ENCODE assay signal across 10 cellular contexts in the genomic region with DNA sequence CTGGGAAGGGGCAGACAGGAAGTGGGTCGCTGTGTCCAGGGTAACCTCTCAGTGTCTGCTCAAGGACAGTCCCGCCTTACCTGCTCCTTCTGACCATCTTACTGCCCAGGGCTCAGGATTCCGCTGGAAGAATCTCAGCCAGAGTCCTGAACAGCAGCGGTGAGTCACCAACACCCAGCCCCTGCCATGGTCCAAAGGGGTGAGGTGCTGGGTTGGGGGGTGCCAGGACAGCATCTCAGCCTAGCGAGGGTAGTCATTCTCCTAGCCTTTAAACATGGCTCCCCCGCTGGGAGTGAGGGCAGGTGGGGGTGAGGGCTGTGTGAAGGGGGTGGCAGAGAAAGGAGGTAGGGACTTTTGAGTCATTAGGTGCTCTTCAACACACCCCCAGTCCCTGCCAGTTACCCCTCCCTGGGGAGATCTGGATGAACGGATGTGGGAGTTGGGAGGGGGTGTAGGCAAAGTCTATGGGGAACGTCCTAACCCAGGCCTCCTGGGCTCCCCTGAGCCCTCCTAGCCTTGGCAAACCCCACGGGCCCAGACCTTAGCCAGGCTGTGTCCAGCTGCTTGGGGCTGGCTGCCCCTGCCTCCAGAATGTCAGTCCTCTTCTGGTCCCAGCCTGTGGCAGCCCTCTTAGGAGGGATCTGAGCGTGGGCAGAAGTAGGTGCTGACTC. TPM values are rescaled to one million over a fixed set of nuclear protein-coding genes. Genes with fewer than 3 reads are reported as not detected.
DNase-seq lines count a peak whose midpoint lies in the region; ATAC-seq and TF ChIP-seq lines count a peak whose summit lies in the region.
"Had no signal": no experiment of that assay in that cellular context is flagged by ENCODE, and none has a peak within 500 bp of the region (broad histone marks: within the 10 kb centered on the region; RNA-seq: fewer than 3 reads in every experiment).

No MANE protein-coding gene starts in this region.

- intact Hi-C loops in Right ventricle myocardium inferior (cut with DNase I) (no loop called here), left cardiac atrium (cut with DNase I) (loop anchor here in 1 of 2 donors (10.0 kb wide), 1 partner anchor 116 kb away; no protein-coding TSS in a partner anchor), esophagus squamous epithelium (cut with DNase I) (no loop called here), left colon (cut with DNase I, micrococcal nuclease) (no loop called here)

- no peak overlapping the region for H4K91ac ChIP-seq in H9 (ENCODE audit: insufficient read length, low read depth, low read length)

- H3K4me3 Mint-ChIP-seq in neural crest cell = peak overlapping the region; percentile 88
- H3K4me3 Mint-ChIP-seq in H9 = no peak overlapping the region

- H3K23me2 ChIP-seq in H9 (ENCODE audit: insufficient read length, low read depth, low read length, poor library complexity, severe bottlenecking) = peaks cover 7% of the 10 kb centered on the region

- 71 to 84% methylated on average over 6 to 8 of the region's 10 CpGs for WGBS in esophagus squamous epithelium, 2 donors
- WGBS in urinary bladder = 70% methylated on average over 10 of the region's 10 CpGs
- WGBS in H9 (ENCODE audit: extremely low coverage, insufficient read length, low lambda C conversion rate) = no CpG with 5 or more reads among the region's 10 CpGs

- H2BK15ac ChIP-seq in H9 (ENCODE audit: low read depth, low read length) = no peak overlapping the region

- TF ChIP-seq CTCF in esophagus squamous epithelium (IDR thresholded peaks at IDR 0.05) = no peak
- TF ChIP-seq CTCF in neural crest cell (conservative IDR thresholded peaks at IDR 0.05) = no peak
- no peak for TF ChIP-seq CTCF in H9 (conservative IDR thresholded peaks at IDR 0.05)

- peaks cover 0 to 36% (median 3%) of the 10 kb centered on the region in 4 donors for H3K27me3 ChIP-seq in esophagus squamous epithelium
- peaks cover 17% of the 10 kb centered on the region for H3K27me3 ChIP-seq in H9 (ENCODE audit: insufficient read depth, low read length)

- no peaks in the 10 kb centered on the region for H3K79me2 ChIP-seq in H9 (ENCODE audit: insufficient read depth, low read length)

- H3K9ac ChIP-seq in H9 (ENCODE audit: extremely low read depth, insufficient read length, low read length) = no peak overlapping the region

- no peak overlapping the region for H4K8ac ChIP-seq in H9 (replicated peaks; ENCODE audit: insufficient read length, low read depth, low read length)

- no peak overlapping the region for H3T11ph ChIP-seq in H9 (ENCODE audit: low read length)

- H3K4me1 Mint-ChIP-seq in neural crest cell (peaks cover 48% of the 10 kb centered on the region), H9 (peaks cover 33 to 52% of the 10 kb centered on the region in 2 experiments)

- H3K18ac ChIP-seq in H9 (ENCODE audit: insufficient read length, low read depth, low read length) = no peak overlapping the region

- H3K9me3 Mint-ChIP-seq in neural crest cell = no peaks in the 10 kb centered on the region
- H3K9me3 Mint-ChIP-seq in H9 = no peaks in the 10 kb centered on the region; a peak in 2 of 5 replicates

- H3K4ac ChIP-seq in H9 (ENCODE audit: low read depth, low read length) = no peak overlapping the region

- no peak overlapping the region for H2AK5ac ChIP-seq in H9 (ENCODE audit: insufficient read length, low read length)

- no peak overlapping the region for H4K5ac ChIP-seq in H9 (ENCODE audit: insufficient read length, low read depth, low read length)

- H3K36me3 ChIP-seq in esophagus squamous epithelium (peaks cover 0 to 29% (median 0%) of the 10 kb centered on the region in 3 donors), urinary bladder (ENCODE audit: insufficient read depth) (no peaks in the 10 kb centered on the region)

- no peak overlapping the region for H3K14ac ChIP-seq in H9 (ENCODE audit: insufficient read depth, low read length)

- H3K36me3 Mint-ChIP-seq in neural crest cell (ENCODE audit: low read depth) = peaks cover 14% of the 10 kb centered on the region
- peaks cover 0 to 14% (median 14%) of the 10 kb centered on the region in 3 experiments; a peak in 4 of 7 replicates for H3K36me3 Mint-ChIP-seq in H9 (ENCODE audit: insufficient read depth in 1 of 3, low read depth in 3 of 3)

- H2AFZ ChIP-seq in H9 (ENCODE audit: low read length) = no peak overlapping the region

- H3K23ac ChIP-seq in H9 (ENCODE audit: insufficient read length, low read depth, low read length) = no peak overlapping the region

- H4K20me1 ChIP-seq in H9 (ENCODE audit: control insufficient read depth, insufficient read depth, insufficient read length) = no peaks in the 10 kb centered on the region

- H2BK5ac ChIP-seq in H9 (ENCODE audit: insufficient read length, low read length) = no peak overlapping the region

- H3K4me3 ChIP-seq in esophagus squamous epithelium (peak overlapping the region; percentile 54 to 90 (median 68)), urinary bladder (ENCODE audit: low read depth, low read length) (no peak overlapping the region)

- H3K27me3 Mint-ChIP-seq in neural crest cell (ENCODE audit: low read depth) = peaks cover 44% of the 10 kb centered on the region
- peaks cover 81% of the 10 kb centered on the region for H3K27me3 Mint-ChIP-seq in H9 (ENCODE audit: low read depth)

- ATAC-seq in Right ventricle myocardium inferior = peak; percentile 3
- ATAC-seq in left cardiac atrium = no peak
- ATAC-seq in left colon = no peak

- no peak for DNase-seq in Right ventricle myocardium inferior (ENCODE audit: missing footprints)
- DNase-seq in left cardiac atrium = no peak
- no peak for DNase-seq in esophagus squamous epithelium (lab: John Stamatoyannopoulos, UW)
- DNase-seq in neural crest cell (ENCODE audit: low read depth, low spot score) = no peak
- DNase-seq in NCI-H2171 (lab: John Stamatoyannopoulos, UW) = no peak
- DNase-seq in H9 = no peak
- no peak for DNase-seq in left colon
- DNase-seq: activated CD4-positive, alpha-beta T cell treated with anti-CD3 and anti-CD28 coated beads for 48 hours; foreskin melanocyte had no signal

- H3K27ac ChIP-seq in esophagus squamous epithelium (peak overlapping the region; percentile 79 to 96 (median 91)), urinary bladder (ENCODE audit: low read depth) (peak overlapping the region; percentile 11), H9 (ENCODE audit: insufficient read length, low read depth, low read length) (no peak overlapping the region)

- H2BK20ac ChIP-seq in H9 (ENCODE audit: low read depth, low read length, poor library complexity, severe bottlenecking) = no peak overlapping the region

- no peak for TF ChIP-seq POLR2A in esophagus squamous epithelium (IDR thresholded peaks at IDR 0.05)

- H2BK12ac ChIP-seq in H9 (ENCODE audit: insufficient read length, low read depth, low read length) = no peak overlapping the region

- H3K4me2 ChIP-seq in H9 (ENCODE audit: insufficient read depth, insufficient read length, low read length) = no peak overlapping the region

- H3K4me1 ChIP-seq in esophagus squamous epithelium (peaks cover 11 to 81% (median 23%) of the 10 kb centered on the region in 3 donors), urinary bladder (ENCODE audit: insufficient read depth) (no peaks in the 10 kb centered on the region), H9 (ENCODE audit: insufficient read depth, low read length) (peaks cover 5% of the 10 kb centered on the region; the same call in 1 of the 2 replicates)

- H2BK120ac ChIP-seq in H9 (ENCODE audit: low read depth, low read length, poor library complexity, severe bottlenecking) = no peak overlapping the region

- no peak overlapping the region for H3K56ac ChIP-seq in H9 (ENCODE audit: insufficient read length, low read depth, low read length)

- H3K79me1 ChIP-seq in H9 (ENCODE audit: insufficient read depth, low read depth, low read length, poor library complexity, severe bottlenecking) = no peaks in the 10 kb centered on the region

- H3K9me3 ChIP-seq in esophagus squamous epithelium (no peaks in the 10 kb centered on the region), H9 (ENCODE audit: control insufficient read depth, low read depth, low read length) (no peaks in the 10 kb centered on the region)

- H3K27ac Mint-ChIP-seq in neural crest cell (ENCODE audit: unreplicated experiment) = no peak overlapping the region
- H3K27ac Mint-ChIP-seq in H9 = no peak overlapping the region

RNA-seq across cellular contexts. Expression of a gene that starts 2.5 kb away (rescaled TPM):
- total RNA-seq in Right ventricle myocardium inferior (20.3 TPM), left cardiac atrium (10 to 100 TPM; 25.3 to 44.0 TPM), esophagus squamous epithelium (10 to 100 TPM in 1 of 4 donors, 1 to 10 TPM in 3; 1.7 to 10.7 (median 3.6) TPM), neural crest cell (23.2 and 24.2 TPM in 2 replicates), urinary bladder (13.0 TPM), H9 (2021) (1.1 and 1.2 TPM in 2 replicates), left colon (10 to 100 TPM in 1 of 2 donors, 1 to 10 TPM in 1; 9.0 to 10.7 TPM)
- polyA plus RNA-seq in urinary bladder = 51.8 TPM

RNA-seq across cellular contexts. Expression of a gene that starts 42.0 kb away (rescaled TPM):
- total RNA-seq in Right ventricle myocardium inferior (40.6 TPM), left cardiac atrium (100 to 1,000 TPM in 1 of 2 donors, 10 to 100 TPM in 1; 85.6 to 172 TPM), esophagus squamous epithelium (10 to 100 TPM in 1 of 4 donors, 1 to 10 TPM in 3; 3.4 to 12.6 (median 5.6) TPM), neural crest cell (51.0 and 52.8 TPM in 2 replicates), urinary bladder (18.3 TPM), H9 (2021) (25.8 and 27.3 TPM in 2 replicates), left colon (100 to 1,000 TPM in 1 of 2 donors, 10 to 100 TPM in 1; 37.7 to 182 TPM)
- polyA plus RNA-seq in urinary bladder = 307 TPM

RNA-seq across cellular contexts. Expression of a gene that starts 57.7 kb away (rescaled TPM):
- 10.8 TPM for total RNA-seq in Right ventricle myocardium inferior
- total RNA-seq in left cardiac atrium = 10 to 100 TPM; 13.0 to 19.3 TPM
- total RNA-seq in esophagus squamous epithelium = 10 to 100 TPM; 11.4 to 31.7 (median 16.8) TPM
- 30.5 and 34.3 TPM in 2 replicates for total RNA-seq in neural crest cell
- 9.5 TPM for total RNA-seq in urinary bladder
- 14.8 TPM for polyA plus RNA-seq in urinary bladder
- 15.6 and 16.3 TPM in 2 replicates for total RNA-seq in H9 (2021)
- 10 to 100 TPM; 67.6 to 84.7 TPM for total RNA-seq in left colon
